Comparison of ENCODE assay signal across 1 cellular context in the genomic region with DNA sequence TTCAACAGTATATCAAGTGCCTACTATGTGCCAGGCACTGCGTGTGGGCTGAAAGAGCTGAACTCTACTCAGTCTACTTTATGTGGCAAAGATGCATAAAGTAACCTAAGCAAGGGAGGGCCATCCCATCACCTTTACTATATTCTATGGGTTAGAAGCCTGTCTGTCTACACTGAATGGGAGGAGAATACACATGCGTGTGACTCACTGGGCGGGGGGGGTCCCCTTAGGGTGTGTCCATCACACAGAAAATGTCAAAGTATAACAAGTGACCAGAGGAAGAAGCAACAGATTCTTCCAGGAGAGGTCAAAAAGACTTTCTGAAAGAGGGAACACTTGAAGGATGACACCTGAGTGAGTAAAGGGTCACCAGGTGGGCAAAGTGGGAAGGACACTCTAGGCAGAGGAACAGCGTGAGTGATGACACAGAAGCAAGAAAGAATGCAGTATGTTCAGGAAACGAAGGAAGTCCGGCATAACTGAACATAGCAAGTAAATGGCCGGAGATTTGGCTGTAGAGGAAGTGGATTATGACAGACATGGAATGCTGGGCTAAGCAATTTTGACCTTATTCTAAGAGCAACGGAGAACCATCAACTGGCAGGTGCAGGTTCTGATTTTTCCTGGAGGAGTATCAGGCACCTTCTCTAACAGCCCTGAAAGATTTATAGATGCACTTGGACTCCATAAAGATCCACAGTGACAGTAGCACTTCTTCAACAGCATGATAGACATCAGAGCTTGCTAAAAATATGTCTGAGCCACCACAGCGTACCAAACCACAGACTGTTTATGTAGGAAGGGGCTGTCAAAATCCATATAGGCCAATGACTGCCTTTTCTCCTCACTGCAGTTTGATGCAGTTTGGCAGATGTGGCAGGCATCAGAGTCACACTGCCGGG.
TF ChIP-seq lines count a peak whose summit lies in the region.

No MANE protein-coding gene starts in this region.

TF ChIP-seq in K562, 482 proteins besides CTCF, POLR2A, EP300 and RAD21 (continued from another document and continues in another):
- TF ChIP-seq, protein P1, sequence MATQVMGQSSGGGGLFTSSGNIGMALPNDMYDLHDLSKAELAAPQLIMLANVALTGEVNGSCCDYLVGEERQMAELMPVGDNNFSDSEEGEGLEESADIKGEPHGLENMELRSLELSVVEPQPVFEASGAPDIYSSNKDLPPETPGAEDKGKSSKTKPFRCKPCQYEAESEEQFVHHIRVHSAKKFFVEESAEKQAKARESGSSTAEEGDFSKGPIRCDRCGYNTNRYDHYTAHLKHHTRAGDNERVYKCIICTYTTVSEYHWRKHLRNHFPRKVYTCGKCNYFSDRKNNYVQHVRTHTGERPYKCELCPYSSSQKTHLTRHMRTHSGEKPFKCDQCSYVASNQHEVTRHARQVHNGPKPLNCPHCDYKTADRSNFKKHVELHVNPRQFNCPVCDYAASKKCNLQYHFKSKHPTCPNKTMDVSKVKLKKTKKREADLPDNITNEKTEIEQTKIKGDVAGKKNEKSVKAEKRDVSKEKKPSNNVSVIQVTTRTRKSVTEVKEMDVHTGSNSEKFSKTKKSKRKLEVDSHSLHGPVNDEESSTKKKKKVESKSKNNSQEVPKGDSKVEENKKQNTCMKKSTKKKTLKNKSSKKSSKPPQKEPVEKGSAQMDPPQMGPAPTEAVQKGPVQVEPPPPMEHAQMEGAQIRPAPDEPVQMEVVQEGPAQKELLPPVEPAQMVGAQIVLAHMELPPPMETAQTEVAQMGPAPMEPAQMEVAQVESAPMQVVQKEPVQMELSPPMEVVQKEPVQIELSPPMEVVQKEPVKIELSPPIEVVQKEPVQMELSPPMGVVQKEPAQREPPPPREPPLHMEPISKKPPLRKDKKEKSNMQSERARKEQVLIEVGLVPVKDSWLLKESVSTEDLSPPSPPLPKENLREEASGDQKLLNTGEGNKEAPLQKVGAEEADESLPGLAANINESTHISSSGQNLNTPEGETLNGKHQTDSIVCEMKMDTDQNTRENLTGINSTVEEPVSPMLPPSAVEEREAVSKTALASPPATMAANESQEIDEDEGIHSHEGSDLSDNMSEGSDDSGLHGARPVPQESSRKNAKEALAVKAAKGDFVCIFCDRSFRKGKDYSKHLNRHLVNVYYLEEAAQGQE (CRISPR knock-in tag; IDR thresholded peaks at IDR 0.05; ENCODE audit: low read depth) = no peak
- TF ChIP-seq FOXA1 (IDR thresholded peaks at IDR 0.05; ENCODE audit: borderline replicate concordance) (no peak), RFX5 (IDR thresholded peaks at IDR 0.05; ENCODE audit: low read depth, low read length) (no peak), ZNF277 (CRISPR knock-in tag; IDR thresholded peaks at IDR 0.05; ENCODE audit: borderline replicate concordance) (no peak), SMARCC2 (IDR thresholded peaks at IDR 0.05; ENCODE audit: low read depth) (no peak), ZNF133 (CRISPR knock-in tag; IDR thresholded peaks at IDR 0.05) (no peak), MAFK (IDR thresholded peaks at IDR 0.05; ENCODE audit: low read length) (0 out of 2 replicates have a peak, but pooled peaks have one; percentile 13), FOXJ3 (CRISPR knock-in tag; IDR thresholded peaks at IDR 0.05) (no peak), ZNF324 (CRISPR knock-in tag; IDR thresholded peaks at IDR 0.05) (no peak), ZNF197 (CRISPR knock-in tag; IDR thresholded peaks at IDR 0.05; ENCODE audit: low read depth) (no peak), CHCHD3 (CRISPR knock-in tag; IDR thresholded peaks at IDR 0.05) (no peak), NFYB (IDR thresholded peaks at IDR 0.05; ENCODE audit: extremely low read depth, insufficient read length) (no peak), SPI1 (IDR thresholded peaks at IDR 0.05; ENCODE audit: borderline replicate concordance, low read depth, low read length) (peak; percentile 39; the same call in 1 of the 2 replicates), FOXM1 (IDR thresholded peaks at IDR 0.05; ENCODE audit: low read depth) (no peak), FOXM1 (CRISPR knock-in tag; IDR thresholded peaks at IDR 0.05; ENCODE audit: low read depth) (no peak), MEF2D (tag; conservative IDR thresholded peaks at IDR 0.05; ENCODE audit: low read depth) (peak; percentile 69), TEAD4 (IDR thresholded peaks at IDR 0.05; ENCODE audit: low read length) (no peak), TEAD4 (CRISPR knock-in tag; IDR thresholded peaks at IDR 0.05; ENCODE audit: borderline replicate concordance) (no peak), DACH1 (IDR thresholded peaks at IDR 0.05; ENCODE audit: partially characterized antibody) (no peak), ZNF668 (CRISPR knock-in tag; IDR thresholded peaks at IDR 0.05) (no peak), RBM22 (IDR thresholded peaks at IDR 0.05; ENCODE audit: low read depth, low read length, poor library complexity, severe bottlenecking) (no peak)
- TF ChIP-seq, protein P2, sequence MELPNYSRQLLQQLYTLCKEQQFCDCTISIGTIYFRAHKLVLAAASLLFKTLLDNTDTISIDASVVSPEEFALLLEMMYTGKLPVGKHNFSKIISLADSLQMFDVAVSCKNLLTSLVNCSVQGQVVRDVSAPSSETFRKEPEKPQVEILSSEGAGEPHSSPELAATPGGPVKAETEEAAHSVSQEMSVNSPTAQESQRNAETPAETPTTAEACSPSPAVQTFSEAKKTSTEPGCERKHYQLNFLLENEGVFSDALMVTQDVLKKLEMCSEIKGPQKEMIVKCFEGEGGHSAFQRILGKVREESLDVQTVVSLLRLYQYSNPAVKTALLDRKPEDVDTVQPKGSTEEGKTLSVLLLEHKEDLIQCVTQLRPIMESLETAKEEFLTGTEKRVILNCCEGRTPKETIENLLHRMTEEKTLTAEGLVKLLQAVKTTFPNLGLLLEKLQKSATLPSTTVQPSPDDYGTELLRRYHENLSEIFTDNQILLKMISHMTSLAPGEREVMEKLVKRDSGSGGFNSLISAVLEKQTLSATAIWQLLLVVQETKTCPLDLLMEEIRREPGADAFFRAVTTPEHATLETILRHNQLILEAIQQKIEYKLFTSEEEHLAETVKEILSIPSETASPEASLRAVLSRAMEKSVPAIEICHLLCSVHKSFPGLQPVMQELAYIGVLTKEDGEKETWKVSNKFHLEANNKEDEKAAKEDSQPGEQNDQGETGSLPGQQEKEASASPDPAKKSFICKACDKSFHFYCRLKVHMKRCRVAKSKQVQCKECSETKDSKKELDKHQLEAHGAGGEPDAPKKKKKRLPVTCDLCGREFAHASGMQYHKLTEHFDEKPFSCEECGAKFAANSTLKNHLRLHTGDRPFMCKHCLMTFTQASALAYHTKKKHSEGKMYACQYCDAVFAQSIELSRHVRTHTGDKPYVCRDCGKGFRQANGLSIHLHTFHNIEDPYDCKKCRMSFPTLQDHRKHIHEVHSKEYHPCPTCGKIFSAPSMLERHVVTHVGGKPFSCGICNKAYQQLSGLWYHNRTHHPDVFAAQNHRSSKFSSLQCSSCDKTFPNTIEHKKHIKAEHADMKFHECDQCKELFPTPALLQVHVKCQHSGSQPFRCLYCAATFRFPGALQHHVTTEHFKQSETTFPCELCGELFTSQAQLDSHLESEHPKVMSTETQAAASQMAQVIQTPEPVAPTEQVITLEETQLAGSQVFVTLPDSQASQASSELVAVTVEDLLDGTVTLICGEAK (IDR thresholded peaks at IDR 0.05) = no peak
- TF ChIP-seq, protein P2 (CRISPR knock-in tag; IDR thresholded peaks at IDR 0.05) = no peak
- TF ChIP-seq, protein P3, sequence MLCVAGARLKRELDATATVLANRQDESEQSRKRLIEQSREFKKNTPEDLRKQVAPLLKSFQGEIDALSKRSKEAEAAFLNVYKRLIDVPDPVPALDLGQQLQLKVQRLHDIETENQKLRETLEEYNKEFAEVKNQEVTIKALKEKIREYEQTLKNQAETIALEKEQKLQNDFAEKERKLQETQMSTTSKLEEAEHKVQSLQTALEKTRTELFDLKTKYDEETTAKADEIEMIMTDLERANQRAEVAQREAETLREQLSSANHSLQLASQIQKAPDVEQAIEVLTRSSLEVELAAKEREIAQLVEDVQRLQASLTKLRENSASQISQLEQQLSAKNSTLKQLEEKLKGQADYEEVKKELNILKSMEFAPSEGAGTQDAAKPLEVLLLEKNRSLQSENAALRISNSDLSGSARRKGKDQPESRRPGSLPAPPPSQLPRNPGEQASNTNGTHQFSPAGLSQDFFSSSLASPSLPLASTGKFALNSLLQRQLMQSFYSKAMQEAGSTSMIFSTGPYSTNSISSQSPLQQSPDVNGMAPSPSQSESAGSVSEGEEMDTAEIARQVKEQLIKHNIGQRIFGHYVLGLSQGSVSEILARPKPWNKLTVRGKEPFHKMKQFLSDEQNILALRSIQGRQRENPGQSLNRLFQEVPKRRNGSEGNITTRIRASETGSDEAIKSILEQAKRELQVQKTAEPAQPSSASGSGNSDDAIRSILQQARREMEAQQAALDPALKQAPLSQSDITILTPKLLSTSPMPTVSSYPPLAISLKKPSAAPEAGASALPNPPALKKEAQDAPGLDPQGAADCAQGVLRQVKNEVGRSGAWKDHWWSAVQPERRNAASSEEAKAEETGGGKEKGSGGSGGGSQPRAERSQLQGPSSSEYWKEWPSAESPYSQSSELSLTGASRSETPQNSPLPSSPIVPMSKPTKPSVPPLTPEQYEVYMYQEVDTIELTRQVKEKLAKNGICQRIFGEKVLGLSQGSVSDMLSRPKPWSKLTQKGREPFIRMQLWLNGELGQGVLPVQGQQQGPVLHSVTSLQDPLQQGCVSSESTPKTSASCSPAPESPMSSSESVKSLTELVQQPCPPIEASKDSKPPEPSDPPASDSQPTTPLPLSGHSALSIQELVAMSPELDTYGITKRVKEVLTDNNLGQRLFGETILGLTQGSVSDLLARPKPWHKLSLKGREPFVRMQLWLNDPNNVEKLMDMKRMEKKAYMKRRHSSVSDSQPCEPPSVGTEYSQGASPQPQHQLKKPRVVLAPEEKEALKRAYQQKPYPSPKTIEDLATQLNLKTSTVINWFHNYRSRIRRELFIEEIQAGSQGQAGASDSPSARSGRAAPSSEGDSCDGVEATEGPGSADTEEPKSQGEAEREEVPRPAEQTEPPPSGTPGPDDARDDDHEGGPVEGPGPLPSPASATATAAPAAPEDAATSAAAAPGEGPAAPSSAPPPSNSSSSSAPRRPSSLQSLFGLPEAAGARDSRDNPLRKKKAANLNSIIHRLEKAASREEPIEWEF (CRISPR knock-in tag; IDR thresholded peaks at IDR 0.05) = no peak
- TF ChIP-seq, protein P4, sequence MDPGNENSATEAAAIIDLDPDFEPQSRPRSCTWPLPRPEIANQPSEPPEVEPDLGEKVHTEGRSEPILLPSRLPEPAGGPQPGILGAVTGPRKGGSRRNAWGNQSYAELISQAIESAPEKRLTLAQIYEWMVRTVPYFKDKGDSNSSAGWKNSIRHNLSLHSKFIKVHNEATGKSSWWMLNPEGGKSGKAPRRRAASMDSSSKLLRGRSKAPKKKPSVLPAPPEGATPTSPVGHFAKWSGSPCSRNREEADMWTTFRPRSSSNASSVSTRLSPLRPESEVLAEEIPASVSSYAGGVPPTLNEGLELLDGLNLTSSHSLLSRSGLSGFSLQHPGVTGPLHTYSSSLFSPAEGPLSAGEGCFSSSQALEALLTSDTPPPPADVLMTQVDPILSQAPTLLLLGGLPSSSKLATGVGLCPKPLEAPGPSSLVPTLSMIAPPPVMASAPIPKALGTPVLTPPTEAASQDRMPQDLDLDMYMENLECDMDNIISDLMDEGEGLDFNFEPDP (CRISPR knock-in tag; IDR thresholded peaks at IDR 0.05) = no peak
- TF ChIP-seq, protein P5, sequence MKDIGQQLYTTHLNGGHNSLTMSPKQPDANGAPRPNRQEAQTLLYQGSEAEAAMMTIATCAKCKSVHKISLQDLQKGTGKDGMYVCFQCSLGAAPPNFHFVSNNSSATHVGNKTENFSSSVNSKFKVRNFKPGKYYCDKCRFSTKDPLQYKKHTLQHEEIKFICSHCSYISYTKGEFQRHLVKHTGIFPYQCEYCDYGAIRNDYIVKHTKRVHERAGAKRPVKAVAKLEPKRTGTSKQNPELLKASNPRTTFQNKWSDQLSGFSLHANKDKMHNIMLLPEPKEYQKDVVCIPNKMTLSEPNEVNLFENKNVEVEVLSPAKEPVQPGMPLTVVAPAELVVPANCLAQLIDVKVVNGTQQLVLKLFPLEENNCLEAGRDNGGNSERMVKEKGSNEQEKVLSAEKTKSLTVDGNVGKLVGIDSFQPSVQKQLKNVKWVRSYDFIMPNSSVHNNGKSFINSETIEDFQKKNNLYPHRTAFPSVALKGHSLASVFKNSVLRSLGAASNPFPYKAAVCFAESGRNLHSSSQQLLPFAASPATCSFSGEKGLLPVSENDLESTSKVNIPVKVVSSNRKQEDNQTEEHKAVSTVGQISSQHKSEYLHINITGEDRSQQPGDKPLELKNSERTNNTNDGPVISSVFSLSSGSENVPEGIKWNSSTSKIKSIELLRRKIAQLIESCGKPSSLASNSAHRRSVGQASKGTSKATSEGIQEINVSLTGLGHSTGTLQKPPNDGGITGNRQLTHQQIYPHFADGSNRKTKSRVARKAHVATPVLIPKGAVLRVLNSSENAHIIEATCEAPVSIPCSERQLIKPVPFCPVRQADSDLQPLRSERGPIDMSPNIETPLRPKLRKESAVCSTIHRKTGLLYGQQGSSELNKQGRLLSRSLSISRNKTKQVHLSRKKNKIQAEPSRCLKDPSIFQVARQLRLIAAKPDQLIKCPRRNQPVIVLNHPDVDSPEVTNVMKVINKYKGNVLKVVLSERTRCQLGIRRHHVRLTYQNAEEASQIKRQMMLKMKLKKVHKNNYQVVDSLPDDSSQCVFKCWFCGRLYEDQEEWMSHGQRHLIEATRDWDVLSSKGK (CRISPR knock-in tag; IDR thresholded peaks at IDR 0.05) = no peak
